27 cellular contexts compared by ENCODE assay signal in genomic region chr3:48678056-48678455, GRCh38. TPM values are rescaled to one million over a fixed set of nuclear protein-coding genes. Genes with fewer than 3 reads are reported as not detected.
DNase-seq lines count a peak whose midpoint lies in the region; ATAC-seq, FAIRE-seq and TF ChIP-seq lines count a peak whose summit lies in the region.
"Had no signal": no experiment of that assay in that cellular context is flagged by ENCODE, and none has a peak within 500 bp of the region (broad histone marks: within the 10 kb centered on the region; RNA-seq: fewer than 3 reads in every experiment).

No MANE protein-coding gene starts in this region.

- peak overlapping the region; percentile 3 to 57 for H3K27ac Mint-ChIP-seq in activated naive CD4-positive, alpha-beta T cell treated with anti-CD3 and anti-CD28 coated beads, Interleukin-2, amount 50 U/mL, for 72 hours
- H3K27ac Mint-ChIP-seq: activated naive CD4-positive, alpha-beta T cell treated with anti-CD3 and anti-CD28 coated beads, Interleukin-2, amount 50 U/mL, for 24 hours; activated T-helper 1 cell treated with anti-CD3 and anti-CD28 coated beads, Interleukin-12 subunit alpha, Interleukin-12 subunit beta, Interleukin-2, Interleukin-4 antibody, amounts not matched to agents 30 ng/mL and 10 ng/mL and 1 ng/mL, durations not matched to agents 14 hours and 24 hours and 36 hours; type B pancreatic cell had no signal

- DNase-seq in activated naive CD4-positive, alpha-beta T cell treated with anti-CD3 and anti-CD28 coated beads, Interleukin-2, amount 50 U/mL, for 72 hours (ENCODE audit: low spot score in 2 of 2): no peak
- no peak for DNase-seq in activated naive CD4-positive, alpha-beta T cell (lab: John Stamatoyannopoulos, UW)
- DNase-seq in amniotic epithelial cell (ENCODE audit: low read depth) (peak; percentile 73), foreskin fibroblast (peak; percentile 51 to 79), nucleus accumbens (lab: John Stamatoyannopoulos, UW) (no peak), DMS153 (lab: John Stamatoyannopoulos, UW) (no peak), NCI-H146 treated with DMSO at 0.1 percent for 48 hours (lab: John Stamatoyannopoulos, UW; ENCODE audit: unreplicated experiment) (no peak), urothelium cell line (ENCODE audit: low spot score) (no peak)
- DNase-seq: Caco-2, DND-41, islet precursor cell, NCI-H1048, NCI-H187 treated with DMSO at 0.1 percent for 48 hours, NCI-H69 had no signal

- FAIRE-seq in urothelium cell line (lab: Jason Lieb, UNC): no peak
- FAIRE-seq: A549, HepG2 had no signal

- no peaks in the 10 kb centered on the region for H3K9me3 Mint-ChIP-seq in activated naive CD4-positive, alpha-beta T cell treated with anti-CD3 and anti-CD28 coated beads, Interleukin-2, amount 50 U/mL, for 72 hours
- H3K9me3 Mint-ChIP-seq: activated naive CD4-positive, alpha-beta T cell treated with anti-CD3 and anti-CD28 coated beads, Interleukin-2, amount 50 U/mL, for 24 hours; activated T-helper 1 cell treated with anti-CD3 and anti-CD28 coated beads, Interleukin-12 subunit alpha, Interleukin-12 subunit beta, Interleukin-2, Interleukin-4 antibody, amounts not matched to agents 30 ng/mL and 10 ng/mL and 1 ng/mL, durations not matched to agents 14 hours and 24 hours and 36 hours; type B pancreatic cell had no signal

- no peak for ATAC-seq in activated naive CD4-positive, alpha-beta T cell treated with anti-CD3 and anti-CD28 coated beads, Interleukin-2, amount 50 U/mL, for 72 hours
- ATAC-seq: A549, gastroesophageal sphincter, HCT116, HepG2 had no signal

- no peak overlapping the region for H3K4me3 ChIP-seq in foreskin fibroblast (ENCODE audit: low read depth in 1 of 2, low read length in 2 of 2)
- H3K4me3 ChIP-seq: A549; ascending aorta; BLaER1 treated with 17β-estradiol and CSF1 and Interleukin-3, amounts not matched to agents 10 nM and 100 nM; gastroesophageal sphincter; lung; skin epidermis had no signal

- no peak for TF ChIP-seq CTCF in foreskin fibroblast (IDR thresholded peaks at IDR 0.05; ENCODE audit: low read depth, low read length)

- peaks cover 0 to 42% of the 10 kb centered on the region in 2 donors for H3K36me3 Mint-ChIP-seq in activated naive CD4-positive, alpha-beta T cell treated with anti-CD3 and anti-CD28 coated beads, Interleukin-2, amount 50 U/mL, for 72 hours

RNA-seq across cellular contexts. Expression of gene NCKIPSD, which starts 7.7 kb away (rescaled TPM):
- total RNA-seq in activated naive CD4-positive, alpha-beta T cell treated with anti-CD3 and anti-CD28 coated beads, Interleukin-2, amount 50 U/mL, for 72 hours: 10 to 100 TPM; 45.7 to 77.2 TPM

RNA-seq across cellular contexts. Expression of gene CELSR3, which starts 15.4 kb away (rescaled TPM):
- total RNA-seq in activated naive CD4-positive, alpha-beta T cell treated with anti-CD3 and anti-CD28 coated beads, Interleukin-2, amount 50 U/mL, for 72 hours: 10 to 100 TPM; 12.6 to 13.1 TPM

RNA-seq across cellular contexts. Expression of gene IP6K2, which starts 39.0 kb away (rescaled TPM):
- total RNA-seq in activated naive CD4-positive, alpha-beta T cell treated with anti-CD3 and anti-CD28 coated beads, Interleukin-2, amount 50 U/mL, for 72 hours: 10 to 100 TPM; 53.8 to 73.5 TPM

RNA-seq across cellular contexts. Expression of gene SLC26A6, which starts 42.8 kb away (rescaled TPM):
- 100 to 1,000 TPM in 1 of 2 donors, 10 to 100 TPM in 1; 38.3 to 110 TPM for total RNA-seq in activated naive CD4-positive, alpha-beta T cell treated with anti-CD3 and anti-CD28 coated beads, Interleukin-2, amount 50 U/mL, for 72 hours

RNA-seq across cellular contexts. Expression of gene TMEM89, which starts 56.5 kb away (rescaled TPM):
- under 1 TPM in 1 of 2 donors, not detected in 1; 0.36 TPM for total RNA-seq in activated naive CD4-positive, alpha-beta T cell treated with anti-CD3 and anti-CD28 coated beads, Interleukin-2, amount 50 U/mL, for 72 hours
- total RNA-seq: activated T-helper 1 cell treated with anti-CD3 and anti-CD28 coated beads, Interleukin-12 subunit alpha, Interleukin-12 subunit beta, Interleukin-2, Interleukin-4 antibody, amounts not matched to agents 30 ng/mL and 10 ng/mL and 1 ng/mL, durations not matched to agents 14 hours and 24 hours and 36 hours; ascending aorta; Caco-2; epithelial cell of proximal tubule; gastroesophageal sphincter; lung; subcutaneous adipose tissue had no signal

Comparison
In these comparisons a context has a peak if more than half of its experiments do, and no peak if none do; other contexts are left out.
1. DNase-seq: peak in amniotic epithelial cell (single experiment) and foreskin fibroblast (2 of 2); none in activated naive CD4-positive, alpha-beta T cell treated with anti-CD3 and anti-CD28 coated beads, Interleukin-2, amount 50 U/mL, for 72 hours (0 of 2), activated naive CD4-positive, alpha-beta T cell (0 of 4), nucleus accumbens (0 of 56), DMS153 (single experiment), NCI-H146 treated with DMSO at 0.1 percent for 48 hours (single experiment) and urothelium cell line (single experiment).